Comparison of ENCODE assay signal across 8 cellular contexts in the genomic region with DNA sequence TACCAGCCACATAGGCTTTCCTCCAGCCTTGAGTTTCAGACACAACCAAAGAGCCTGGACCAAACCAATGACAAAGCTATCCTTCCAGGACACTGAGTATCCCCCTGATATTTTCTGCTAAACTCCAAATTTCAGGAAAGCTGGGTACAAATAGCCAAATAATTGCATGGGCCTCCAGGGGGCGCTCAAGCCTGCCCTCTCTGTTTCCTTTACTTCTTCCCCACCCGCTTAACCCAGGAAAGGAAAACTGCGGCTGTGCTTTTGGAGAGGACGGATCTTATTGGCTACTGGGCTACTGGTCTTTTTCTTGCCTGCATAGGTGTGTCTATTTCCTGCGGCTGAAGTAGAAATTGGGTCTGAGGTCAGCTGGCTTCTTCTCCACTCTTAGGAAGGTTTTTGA. TPM values are rescaled to one million over a fixed set of nuclear protein-coding genes. Genes with fewer than 3 reads are reported as not detected.
DNase-seq lines count a peak whose midpoint lies in the region; ATAC-seq and TF ChIP-seq lines count a peak whose summit lies in the region.

No MANE protein-coding gene starts in this region.

- H3K36me3 ChIP-seq in CD4-positive, alpha-beta memory T cell (ENCODE audit: insufficient read depth, low read length): no peaks in the 10 kb centered on the region
- no peaks in the 10 kb centered on the region for H3K36me3 ChIP-seq in SJSA1
- H3K36me3 ChIP-seq in psoas muscle (ENCODE audit: insufficient read depth in 1 of 2, low read depth in 1 of 2): no peaks in the 10 kb centered on the region

- CTCF ChIA-PET in CD4-positive, alpha-beta memory T cell (lab: Charles Lee; ENCODE audit: partially characterized antibody): interaction anchor here (0.7 to 10.2 kb wide), 28 partner anchors 9 to 427 kb away, joined by 3 to 315 read pairs (median 5); a partner anchor contains a TSS
- CTCF ChIA-PET in activated naive CD4-positive, alpha-beta T cell treated with anti-CD3 and anti-CD28 coated beads, Interleukin-2, amount 10 ng/mL, durations not matched to agents 7 days and 5 days (lab: Charles Lee): interaction anchor here (0.6 to 6.7 kb wide), 13 partner anchors 9 to 188 kb away, joined by 3 to 96 read pairs (median 7); a partner anchor contains a TSS

- H3K9me3 Mint-ChIP-seq in CD4-positive, alpha-beta memory T cell: peaks cover 1 to 38% (median 28%) of the 10 kb centered on the region in 8 donors
- peaks cover 39% of the 10 kb centered on the region for H3K9me3 Mint-ChIP-seq in activated naive CD4-positive, alpha-beta T cell treated with anti-CD3 and anti-CD28 coated beads, Interleukin-2, amount 10 ng/mL, durations not matched to agents 7 days and 5 days

- peak; percentile 72 for TF ChIP-seq CTCF in psoas muscle (IDR thresholded peaks at IDR 0.05)

- DNase-seq in CD4-positive, alpha-beta memory T cell: peak; percentile 44 to 59 (median 56)
- peak; percentile 54 for DNase-seq in HK-2 (ENCODE audit: unreplicated experiment)
- peak; percentile 62 to 75 for DNase-seq in SJSA1 (ENCODE audit: low read depth in 1 of 2, low spot score in 2 of 2)
- peak; percentile 75 for DNase-seq in activated naive CD4-positive, alpha-beta T cell treated with anti-CD3 and anti-CD28 coated beads, Interleukin-2, amount 10 ng/mL, durations not matched to agents 7 days and 5 days
- DNase-seq in head of caudate nucleus: peak; percentile 12 to 85 (median 65)
- peak; percentile 52 to 70 for DNase-seq in psoas muscle
- no peak for DNase-seq in T1000 (lab: John Stamatoyannopoulos, UW)

- H3K4me3 Mint-ChIP-seq in CD4-positive, alpha-beta memory T cell: peak overlapping the region in 2 of 8 donors; percentile 13 to 50
- no peak overlapping the region for H3K4me3 Mint-ChIP-seq in activated naive CD4-positive, alpha-beta T cell treated with anti-CD3 and anti-CD28 coated beads, Interleukin-2, amount 10 ng/mL, durations not matched to agents 7 days and 5 days

- ATAC-seq in psoas muscle: peak in 3 of 4 donors; percentile 53 to 71 (median 62)
- no peak for ATAC-seq in HG03432 (IDR thresholded peaks at IDR 0.05; ENCODE audit: unreplicated experiment)

- H3K4me3 ChIP-seq in CD4-positive, alpha-beta memory T cell (ENCODE audit: low read length in 2 of 2): no peak overlapping the region
- H3K4me3 ChIP-seq in SJSA1 (no peak overlapping the region), psoas muscle (no peak overlapping the region)

- H3K27me3 Mint-ChIP-seq in CD4-positive, alpha-beta memory T cell: peaks cover 4% of the 10 kb centered on the region in 2 donors
- H3K27me3 Mint-ChIP-seq in activated naive CD4-positive, alpha-beta T cell treated with anti-CD3 and anti-CD28 coated beads, Interleukin-2, amount 10 ng/mL, durations not matched to agents 7 days and 5 days: peaks cover 36% of the 10 kb centered on the region

- WGBS in psoas muscle, 3 donors: 10 to 13% (median 11%) methylated on average over 5 of the region's 5 CpGs

- peaks cover 0 to 3% (median 2%) of the 10 kb centered on the region in 4 donors for H3K4me1 Mint-ChIP-seq in CD4-positive, alpha-beta memory T cell
- peaks cover 9% of the 10 kb centered on the region for H3K4me1 Mint-ChIP-seq in activated naive CD4-positive, alpha-beta T cell treated with anti-CD3 and anti-CD28 coated beads, Interleukin-2, amount 10 ng/mL, durations not matched to agents 7 days and 5 days

- H3K27me3 ChIP-seq in CD4-positive, alpha-beta memory T cell (ENCODE audit: insufficient read depth, low read length): no peaks in the 10 kb centered on the region
- no peaks in the 10 kb centered on the region for H3K27me3 ChIP-seq in SJSA1 (replicated peaks)
- H3K27me3 ChIP-seq in psoas muscle (ENCODE audit: insufficient read depth in 3 of 3, low read length in 2 of 3): peaks cover 0 to 6% (median 0%) of the 10 kb centered on the region in 3 donors

- H3K9me3 ChIP-seq in CD4-positive, alpha-beta memory T cell (ENCODE audit: control insufficient read depth in 1 of 2, low read length in 2 of 2): peaks cover 0 to 10% of the 10 kb centered on the region in 2 donors
- H3K9me3 ChIP-seq in SJSA1 (replicated peaks) (peaks cover 22% of the 10 kb centered on the region), psoas muscle (peaks cover 12% of the 10 kb centered on the region)

- POLR2A ChIA-PET in CD4-positive, alpha-beta memory T cell (lab: Charles Lee; ENCODE audit: partially characterized antibody): interaction anchor here (1.1 to 2.1 kb wide), 5 partner anchors 11 to 49 kb away, joined by 5 to 11 read pairs (median 5); no protein-coding TSS in a partner anchor

- H3K27ac Mint-ChIP-seq in CD4-positive, alpha-beta memory T cell: peak overlapping the region in 1 of 7 donors; percentile 54
- H3K27ac Mint-ChIP-seq in activated naive CD4-positive, alpha-beta T cell treated with anti-CD3 and anti-CD28 coated beads, Interleukin-2, amount 10 ng/mL, durations not matched to agents 7 days and 5 days: no peak overlapping the region

- intact Hi-C loops in CD4-positive, alpha-beta memory T cell (cut with micrococcal nuclease): loop anchor here (1.0 kb wide), 3 partner anchors 12 to 110 kb away; no protein-coding TSS in a partner anchor
- intact Hi-C loops in head of caudate nucleus (cut with DNase I) (no loop called here), psoas muscle (cut with DNase I) (loop anchor here in 1 of 2 donors (1.0 to 5.0 kb wide), 2 partner anchors 47 to 112 kb away; no protein-coding TSS in a partner anchor)

- peaks cover 4% of the 10 kb centered on the region for H3K4me1 ChIP-seq in CD4-positive, alpha-beta memory T cell (ENCODE audit: insufficient read depth, low read length)
- H3K4me1 ChIP-seq in SJSA1 (replicated peaks) (no peaks in the 10 kb centered on the region), psoas muscle (no peaks in the 10 kb centered on the region)

- H3K36me3 Mint-ChIP-seq in CD4-positive, alpha-beta memory T cell: peaks cover 6 to 10% of the 10 kb centered on the region in 2 donors
- H3K36me3 Mint-ChIP-seq in activated naive CD4-positive, alpha-beta T cell treated with anti-CD3 and anti-CD28 coated beads, Interleukin-2, amount 10 ng/mL, durations not matched to agents 7 days and 5 days: peaks cover 6% of the 10 kb centered on the region

- H3K27ac ChIP-seq in CD4-positive, alpha-beta memory T cell (ENCODE audit: low read depth, low read length): no peak overlapping the region
- H3K27ac ChIP-seq in SJSA1: no peak overlapping the region
- H3K27ac ChIP-seq in psoas muscle: no peak overlapping the region

RNA-seq across cellular contexts. Expression of a gene that starts 30.1 kb away (rescaled TPM):
- 1 to 10 TPM; 2.9 to 3.3 TPM for total RNA-seq in CD4-positive, alpha-beta memory T cell
- polyA plus RNA-seq in CD4-positive, alpha-beta memory T cell: 1 to 10 TPM; 6.9 to 8.2 TPM
- total RNA-seq in SJSA1 (2014; rRNA removed; shearing (Covaris generic)): not detected in 2 replicates
- 1 to 10 TPM in 1 of 4 donors, under 1 TPM in 3; 0.39 to 2.0 (median 0.49) TPM for total RNA-seq in psoas muscle
- 1 to 10 TPM in 1 of 3 donors, under 1 TPM in 2; 0.32 to 1.3 (median 0.58) TPM for polyA plus RNA-seq in psoas muscle

RNA-seq across cellular contexts. Expression of a gene that starts 30.2 kb away (rescaled TPM):
- 10 to 100 TPM in 1 of 2 experiments, 1 to 10 TPM in 1; 9.5 to 11.5 TPM for total RNA-seq in CD4-positive, alpha-beta memory T cell
- polyA plus RNA-seq in CD4-positive, alpha-beta memory T cell: 10 to 100 TPM; 14.3 to 24.5 TPM
- total RNA-seq in SJSA1 (2014; rRNA removed; shearing (Covaris generic)): not detected in 2 replicates
- total RNA-seq in psoas muscle: 1 to 10 TPM; 1.9 to 3.8 (median 2.5) TPM
- 1 to 10 TPM; 1.1 to 2.9 (median 2.1) TPM for polyA plus RNA-seq in psoas muscle

RNA-seq across cellular contexts. Expression of a gene that starts 47.7 kb away (rescaled TPM):
- under 1 TPM; 0.06 TPM for total RNA-seq in CD4-positive, alpha-beta memory T cell
- not detected for polyA plus RNA-seq in CD4-positive, alpha-beta memory T cell
- 0.06 and 0.39 TPM in 2 replicates for total RNA-seq in SJSA1 (2014; rRNA removed; shearing (Covaris generic))
- total RNA-seq in psoas muscle: under 1 TPM in 1 of 4 donors, not detected in 3; 0.04 TPM
- under 1 TPM in 1 of 3 donors, not detected in 2; under 0.01 TPM for polyA plus RNA-seq in psoas muscle

RNA-seq across cellular contexts. Expression of a gene that starts 50.3 kb away (rescaled TPM):
- total RNA-seq in CD4-positive, alpha-beta memory T cell: not detected
- under 1 TPM; 0.10 to 0.29 TPM for polyA plus RNA-seq in CD4-positive, alpha-beta memory T cell
- total RNA-seq in SJSA1 (2014; rRNA removed; shearing (Covaris generic)): 0.39 TPM in 1 of 2 replicates, not detected in the other
- total RNA-seq in psoas muscle: 1 to 10 TPM in 3 of 4 donors, under 1 TPM in 1; 0.30 to 4.2 (median 1.7) TPM
- under 1 TPM; 0.59 to 0.70 (median 0.68) TPM for polyA plus RNA-seq in psoas muscle
